Comparison of ENCODE assay signal across 8 cellular contexts in the genomic region with DNA sequence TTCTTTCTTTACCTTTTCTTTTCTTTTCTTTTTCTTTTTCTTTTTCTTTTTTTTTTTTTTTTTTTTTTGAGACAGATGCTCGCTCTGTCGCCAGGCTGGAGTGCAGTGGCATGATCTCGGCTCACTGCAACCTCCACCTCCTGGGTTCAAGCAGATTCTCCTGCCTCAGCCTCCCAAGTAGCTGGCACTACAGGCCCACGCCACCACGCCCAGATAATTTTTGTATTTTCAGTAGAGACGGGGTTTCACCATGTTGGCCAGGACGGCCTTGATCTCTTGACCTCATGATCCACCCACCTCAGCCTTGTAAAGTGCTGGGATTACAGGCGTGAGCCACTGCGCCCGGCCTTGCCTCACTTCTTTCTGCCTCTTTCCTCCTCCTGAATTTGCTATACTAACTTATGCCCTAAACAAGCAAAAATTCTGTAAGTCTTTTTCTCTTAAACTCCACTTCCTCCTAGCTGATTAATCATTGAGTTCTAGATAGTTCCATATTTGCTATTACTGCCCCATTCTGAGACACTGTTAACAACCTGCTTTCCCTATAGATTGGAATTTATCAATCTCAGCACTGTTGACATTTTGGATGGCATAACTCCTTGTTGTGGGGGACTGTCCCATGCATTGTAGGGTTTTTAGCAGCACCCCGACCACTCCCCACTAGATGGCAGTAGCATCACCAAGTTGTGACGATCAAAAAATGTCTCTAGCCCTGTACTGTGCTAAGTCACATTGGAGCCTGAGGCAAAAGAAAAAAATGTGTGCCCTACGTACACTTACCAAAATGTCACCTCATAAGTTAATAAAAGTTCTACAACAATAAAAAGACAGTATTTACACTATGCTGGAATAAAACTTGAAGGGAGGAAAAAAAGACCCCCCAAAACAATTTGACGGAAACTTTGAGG. TPM values are rescaled to one million over a fixed set of nuclear protein-coding genes. Genes with fewer than 3 reads are reported as not detected.
DNase-seq lines count a peak whose midpoint lies in the region; ATAC-seq and TF ChIP-seq lines count a peak whose summit lies in the region.

No MANE protein-coding gene starts in this region.

- H3K9me3 Mint-ChIP-seq in activated naive CD8-positive, alpha-beta T cell treated with anti-CD3 and anti-CD28 coated beads for 36 hours, result no peaks in the 10 kb centered on the region

- H3K4me1 Mint-ChIP-seq in activated naive CD8-positive, alpha-beta T cell treated with anti-CD3 and anti-CD28 coated beads for 36 hours, result no peaks in the 10 kb centered on the region

- H3K36me3 Mint-ChIP-seq in activated naive CD8-positive, alpha-beta T cell treated with anti-CD3 and anti-CD28 coated beads for 36 hours, result no peaks in the 10 kb centered on the region

- H3K27ac Mint-ChIP-seq in activated naive CD8-positive, alpha-beta T cell treated with anti-CD3 and anti-CD28 coated beads for 36 hours, result no peak overlapping the region

- no peak overlapping the region for H3K4me3 ChIP-seq in NB4 (ENCODE audit: low read depth, low read length)

- ATAC-seq in GM21529 (IDR thresholded peaks at IDR 0.05; ENCODE audit: unreplicated experiment), result peak; percentile 80
- ATAC-seq in left cardiac atrium, result peak; percentile 89 to 96
- ATAC-seq in sciatic nerve, result peak; percentile 91
- no peak for ATAC-seq in HG02571 (IDR thresholded peaks at IDR 0.05; ENCODE audit: unreplicated experiment)

- TF ChIP-seq CTCF in NB4 (IDR thresholded peaks at IDR 0.05; ENCODE audit: low read depth, low read length), result peak; percentile 94

- intact Hi-C loops in left cardiac atrium (cut with DNase I), result loop anchor here (5.0 to 10.0 kb wide), 4 partner anchors 173 to 283 kb away; no protein-coding TSS in a partner anchor
- intact Hi-C loops in sciatic nerve (cut with DNase I), result no loop called here

- no peaks in the 10 kb centered on the region for H3K27me3 Mint-ChIP-seq in activated naive CD8-positive, alpha-beta T cell treated with anti-CD3 and anti-CD28 coated beads for 36 hours

- DNase-seq in CMK (ENCODE audit: low read depth), result peak; percentile 61
- DNase-seq in NB4 (ENCODE audit: low read depth), result peak; percentile 83
- DNase-seq in SW 1271 (lab: John Stamatoyannopoulos, UW), result peak; percentile 23 to 72
- DNase-seq in activated naive CD8-positive, alpha-beta T cell treated with anti-CD3 and anti-CD28 coated beads for 36 hours, result peak; percentile 53
- DNase-seq in left cardiac atrium, result peak; percentile 65
- DNase-seq in sciatic nerve (ENCODE audit: low spot score), result peak; percentile 81

- TF ChIP-seq POLR2A in NB4 (IDR thresholded peaks at IDR 0.05; ENCODE audit: extremely low read depth, insufficient read length), result no peak

- no peak overlapping the region for H3K4me3 Mint-ChIP-seq in activated naive CD8-positive, alpha-beta T cell treated with anti-CD3 and anti-CD28 coated beads for 36 hours

RNA-seq across cellular contexts. Expression of gene THADA, which starts 16.4 kb away (rescaled TPM):
- 10 to 100 TPM; 34.5 to 35.2 TPM for total RNA-seq in activated naive CD8-positive, alpha-beta T cell treated with anti-CD3 and anti-CD28 coated beads for 36 hours
- total RNA-seq in left cardiac atrium, result 10 to 100 TPM; 19.2 to 21.5 TPM
- total RNA-seq in sciatic nerve, result 40.8 TPM

RNA-seq across cellular contexts. Expression of gene PLEKHH2, which starts 24.8 kb away (rescaled TPM):
- under 1 TPM; 0.64 to 0.89 TPM for total RNA-seq in activated naive CD8-positive, alpha-beta T cell treated with anti-CD3 and anti-CD28 coated beads for 36 hours
- 1 to 10 TPM; 3.1 to 5.8 TPM for total RNA-seq in left cardiac atrium
- 58.9 TPM for total RNA-seq in sciatic nerve
